ENCODE assay signal across 36 cellular contexts in genomic region chr4:154441124-154441523, GRCh38. TPM values are rescaled to one million over a fixed set of nuclear protein-coding genes. Genes with fewer than 3 reads are reported as not detected.
DNase-seq lines count a peak whose midpoint lies in the region; ATAC-seq, FAIRE-seq and TF ChIP-seq lines count a peak whose summit lies in the region.
"Had no signal": no experiment of that assay in that cellular context is flagged by ENCODE, and none has a peak within 500 bp of the region (broad histone marks: within the 10 kb centered on the region; RNA-seq: fewer than 3 reads in every experiment).

No MANE protein-coding gene starts in this region.

- CTCF ChIA-PET in K562 (lab: Yijun Ruan, JAX; ENCODE audit: low intra/inter-chr PET ratio): no interaction called here

- H3K36me3 Mint-ChIP-seq in nephron (ENCODE audit: low read depth): no peaks in the 10 kb centered on the region
- H3K36me3 Mint-ChIP-seq: CD14-positive monocyte; CD4-positive, alpha-beta memory T cell; CD4-positive, CD25-positive, alpha-beta regulatory T cell; CD8-positive, alpha-beta memory T cell; CD8-positive, alpha-beta T cell had no signal

- H3K36me3 ChIP-seq in adipocyte (ENCODE audit: control insufficient read depth, insufficient read depth, low read length, severe bottlenecking) (no peaks in the 10 kb centered on the region), K562 (ENCODE audit: control insufficient read depth, insufficient read depth, low read length) (no peaks in the 10 kb centered on the region)
- H3K36me3 ChIP-seq: BE2C had no signal

- no peak overlapping the region for H3K4me2 ChIP-seq in K562 (ENCODE audit: insufficient read depth, low read length)
- H3K4me2 ChIP-seq: A549; BLaER1; BLaER1 treated with 17β-estradiol and CSF1 and Interleukin-3, amounts not matched to agents 10 nM and 100 nM had no signal

- H3K27me3 ChIP-seq in adipocyte (replicated peaks; ENCODE audit: control insufficient read depth, insufficient read depth, low read length) (peaks cover 3% of the 10 kb centered on the region), K562 (ENCODE audit: control insufficient read depth in 2 of 2, insufficient read depth in 2 of 2, low read length in 2 of 2) (no peaks in the 10 kb centered on the region)
- H3K27me3 ChIP-seq: BE2C; BLaER1; BLaER1 treated with 17β-estradiol and CSF1 and Interleukin-3, amounts not matched to agents 10 nM and 100 nM had no signal

- TF ChIP-seq EP300 in K562 (IDR thresholded peaks at IDR 0.05; ENCODE audit: low read length): no peak

- H4K20me1 ChIP-seq in K562 (replicated peaks; ENCODE audit: control insufficient read depth, insufficient read depth, low read length): no peaks in the 10 kb centered on the region
- H4K20me1 ChIP-seq: BLaER1; BLaER1 treated with 17β-estradiol and CSF1 and Interleukin-3, amounts not matched to agents 10 nM and 100 nM had no signal

- no peaks in the 10 kb centered on the region for H3K9me1 ChIP-seq in K562 (ENCODE audit: control insufficient read depth, insufficient read depth, low read length)

- H3K4me3 Mint-ChIP-seq in nephron: no peak overlapping the region
- H3K4me3 Mint-ChIP-seq: B cell; CD14-positive monocyte; CD4-positive, alpha-beta memory T cell; CD4-positive, alpha-beta T cell; CD4-positive, CD25-positive, alpha-beta regulatory T cell; CD8-positive, alpha-beta memory T cell; CD8-positive, alpha-beta T cell had no signal

- H3K27ac ChIP-seq in K562 (ENCODE audit: extremely low read depth, low read depth, low read length): no peak overlapping the region; the same call in 2 of the 3 replicates
- H3K27ac ChIP-seq: 22Rv1; A549; BLaER1; BLaER1 treated with 17β-estradiol and CSF1 and Interleukin-3, amounts not matched to agents 10 nM and 100 nM; C4-2B had no signal

- in situ Hi-C loops in K562 (cut with MboI): no loop called here

- no peak for DNase-seq in adipocyte (ENCODE audit: low read depth)
- DNase-seq in K562 (ENCODE audit: extremely low read depth in 1 of 4, low spot score in 3 of 4): no peak
- no peak for DNase-seq in C1 segment of cervical spinal cord (lab: John Stamatoyannopoulos, UW)
- DNase-seq in NCI-H2081 (lab: John Stamatoyannopoulos, UW): no peak
- DNase-seq: 8988T; ACHN; AML-193; BE2C; Caco-2; Calu3; CD4-positive, alpha-beta memory T cell; CD4-positive, alpha-beta T cell; CD4-positive, CD25-positive, alpha-beta regulatory T cell; CD8-positive, alpha-beta memory T cell; CD8-positive, alpha-beta T cell; COR-L47; DMS 273 treated with DMSO at 0.1 percent for 48 hours; DMS153; DMS53; DMS79; DMS79 treated with DMSO at 0.1 percent for 48 hours; DND-41; EL had no signal

- H3K9me3 Mint-ChIP-seq in nephron: no peaks in the 10 kb centered on the region
- H3K9me3 Mint-ChIP-seq: CD4-positive, alpha-beta memory T cell; CD4-positive, alpha-beta T cell; CD8-positive, alpha-beta memory T cell; CD8-positive, alpha-beta T cell had no signal

- BruUV-seq in K562 (replicated peaks; lab: Mats Ljungman, UMichigan): no TSS peak

- H3K4me1 ChIP-seq in adipocyte (ENCODE audit: control insufficient read depth, insufficient read depth, low read length) (peaks cover 8% of the 10 kb centered on the region), K562 (replicated peaks in 1 of 2; ENCODE audit: control insufficient read depth in 2 of 2, insufficient read depth in 2 of 2, low read length in 2 of 2) (peaks cover 13 to 48% of the 10 kb centered on the region in 2 experiments)
- H3K4me1 ChIP-seq: A549; BE2C; BLaER1; BLaER1 treated with 17β-estradiol and CSF1 and Interleukin-3, amounts not matched to agents 10 nM and 100 nM; Caco-2 had no signal

- peaks cover 3% of the 10 kb centered on the region for H3K4me1 Mint-ChIP-seq in nephron
- H3K4me1 Mint-ChIP-seq: B cell; CD14-positive monocyte; CD4-positive, alpha-beta memory T cell; CD4-positive, CD25-positive, alpha-beta regulatory T cell; CD8-positive, alpha-beta memory T cell had no signal

- intact Hi-C loops in K562 (cut with micrococcal nuclease): no loop called here

- no peak overlapping the region for H2AFZ ChIP-seq in K562 (ENCODE audit: low read depth, low read length)

- peaks cover 42% of the 10 kb centered on the region for H3K79me2 ChIP-seq in K562 (ENCODE audit: control insufficient read depth, insufficient read depth, low read length)

- WGBS in K562 (ENCODE audit: insufficient coverage, low coverage, missing lambda C conversion rate): 11% methylated on average over 1 of the region's 1 CpG

- H3K27me3 Mint-ChIP-seq in nephron (ENCODE audit: low read depth): no peaks in the 10 kb centered on the region
- H3K27me3 Mint-ChIP-seq: CD4-positive, alpha-beta memory T cell; CD4-positive, alpha-beta T cell; CD4-positive, CD25-positive, alpha-beta regulatory T cell had no signal

- H3K9me3 ChIP-seq in adipocyte (ENCODE audit: control insufficient read depth, low read length) (no peaks in the 10 kb centered on the region), K562 (replicated peaks; ENCODE audit: control insufficient read depth, insufficient read depth, low read depth, low read length) (no peaks in the 10 kb centered on the region)
- H3K9me3 ChIP-seq: A549, BE2C, Caco-2 had no signal

- ATAC-seq in K562 (no peak), HG03469 (IDR thresholded peaks at IDR 0.05; ENCODE audit: unreplicated experiment) (no peak)
- ATAC-seq: A549; CD8-positive, alpha-beta T cell had no signal

- FAIRE-seq in K562 (lab: Jason Lieb, UNC): no peak
- FAIRE-seq: A204.1, A549 had no signal

- TF ChIP-seq RAD21 in K562 (CRISPR knock-in tag; conservative IDR thresholded peaks at IDR 0.05 in 1 of 2, IDR thresholded peaks at IDR 0.05 in 1 of 2): no peak

- POLR2A ChIA-PET in K562 (lab: Yijun Ruan, JAX): interaction anchor here (0.7 kb wide), 1 partner anchor 18 kb away, joined by 3 read pairs; no protein-coding TSS in a partner anchor

- no peak for TF ChIP-seq CTCF in K562 (IDR thresholded peaks at IDR 0.05 in 2 of 3, conservative IDR thresholded peaks at IDR 0.05 in 1 of 3; ENCODE audit: insufficient read depth in 2 of 3, low read depth in 1 of 3, low read length in 3 of 3)
- no peak for TF ChIP-seq CTCF in nephron (IDR thresholded peaks at IDR 0.05; ENCODE audit: unreplicated experiment in 3 of 3)

- peak overlapping the region; percentile 4 to 63 (median 18) for H3K27ac Mint-ChIP-seq in nephron
- H3K27ac Mint-ChIP-seq: B cell; CD14-positive monocyte; CD4-positive, alpha-beta memory T cell; CD4-positive, alpha-beta T cell; CD4-positive, CD25-positive, alpha-beta regulatory T cell; CD8-positive, alpha-beta memory T cell; CD8-positive, alpha-beta T cell had no signal

- H3K4me3 ChIP-seq in adipocyte (ENCODE audit: low read length) (peak overlapping the region; percentile 29), K562 (no peak overlapping the region)
- H3K4me3 ChIP-seq: A549; BLaER1; BLaER1 treated with 17β-estradiol and CSF1 and Interleukin-3, amounts not matched to agents 10 nM and 100 nM had no signal

- no peak for TF ChIP-seq POLR2A in K562 (conservative IDR thresholded peaks at IDR 0.05)

- H3K9ac ChIP-seq in adipocyte (ENCODE audit: low read length) (no peak overlapping the region), K562 (ENCODE audit: insufficient read depth in 1 of 2, low read depth in 2 of 2, low read length in 2 of 2) (no peak overlapping the region)
- H3K9ac ChIP-seq: BLaER1; BLaER1 treated with 17β-estradiol and CSF1 and Interleukin-3, amounts not matched to agents 10 nM and 100 nM had no signal

TF ChIP-seq in K562, 482 proteins besides CTCF, POLR2A, EP300 and RAD21:
- no peak for TF ChIP-seq NR4A1 (CRISPR knock-in tag; IDR thresholded peaks at IDR 0.05)
- no peak for TF ChIP-seq NR4A1 (tag; IDR thresholded peaks at IDR 0.05)
- TF ChIP-seq DPF2 (IDR thresholded peaks at IDR 0.05): 0 out of 2 replicates have a peak, but pooled peaks have one; percentile 16
- TF ChIP-seq C11orf30 (IDR thresholded peaks at IDR 0.05; ENCODE audit: low read depth): peak; percentile 79
- TF ChIP-seq ZNF316 (IDR thresholded peaks at IDR 0.05): peak; percentile 88
- no peak for TF ChIP-seq ETV5 (CRISPR knock-in tag; IDR thresholded peaks at IDR 0.05; ENCODE audit: low read depth)
- peak; percentile 66 for TF ChIP-seq MAFG (tag; conservative IDR thresholded peaks at IDR 0.05)

RNA-seq across cellular contexts. Expression of gene DCHS2, which starts 50.5 kb away (rescaled TPM):
- total RNA-seq in K562 (2011; cell fraction: chromatin; rRNA removed; ENCODE audit: low replicate concordance): 30.9 and 53.8 TPM in 2 replicates
- total RNA-seq in K562 (2011; cell fraction: nucleolus; rRNA removed): 26.5 and 31.7 TPM in 2 replicates
- total RNA-seq in K562 (2011; cell fraction: nucleoplasm; rRNA removed): 25.2 and 27.7 TPM in 2 replicates
- total RNA-seq in K562 (2014; rRNA removed) (5.5 and 5.7 TPM in 2 replicates), K562 (2014; rRNA removed; fragmentation: Illumina TruSeq; extraction: Trizol) (6.8 and 7.4 TPM in 2 replicates), K562 (2015; rRNA removed; fragmentation: Illumina TruSeq; extraction: Trizol) (5.7 and 5.8 TPM in 2 replicates), K562 (2021) (6.9 and 7.1 TPM in 2 replicates)
- polyA plus RNA-seq in K562 (2011; rRNA removed) (1.8 and 2.8 TPM in 2 replicates), K562 (2014; fragmentation: Illumina TruSeq; extraction: Trizol) (4.7 and 5.3 TPM in 2 replicates), K562 (2014; fragmentation: Nextera tagmentation; extraction: Ambion mirVana) (under 1 TPM; 0.49 to 0.92 TPM), K562 (2014; rRNA removed) (4.6 TPM in 2 replicates)
- 1.2 and 1.6 TPM in 2 replicates for polyA plus RNA-seq in K562 (2011; cell fraction: cytosol; rRNA removed)
- 4.2 and 7.1 TPM in 2 replicates for polyA plus RNA-seq in K562 (2011; cell fraction: nucleus; rRNA removed)
- 3.9 and 7.6 TPM in 2 replicates for polyA plus RNA-seq in K562 (2012)
- 6.5 and 7.1 TPM in 2 replicates for polyA minus RNA-seq in K562 (2011; rRNA and poly(A)+ RNA removed)
- 4.7 and 5.5 TPM in 2 replicates for polyA minus RNA-seq in K562 (2011; cell fraction: cytosol; rRNA and poly(A)+ RNA removed)
- polyA minus RNA-seq in K562 (2011; cell fraction: nucleus; rRNA and poly(A)+ RNA removed): 14.5 and 16.0 TPM in 2 replicates
- total RNA-seq: A172; Caco-2; CD4-positive, CD25-positive, alpha-beta regulatory T cell; CD8-positive, alpha-beta T cell had no signal
- polyA plus RNA-seq: AG04450; BJ; CD14-positive monocyte; CD4-positive, CD25-positive, alpha-beta regulatory T cell; CD8-positive, alpha-beta memory T cell had no signal
